Comparison of ENCODE assay signal across 19 cellular contexts in genomic region chr1:3429766-3430165, GRCh38. TPM values are rescaled to one million over a fixed set of nuclear protein-coding genes. Genes with fewer than 3 reads are reported as not detected.
A peak's percentile ranks its signal among the peaks of the same experiment; 100 is the strongest.
DNase-seq lines count a peak whose midpoint lies in the region; ATAC-seq and TF ChIP-seq lines count a peak whose summit lies in the region.
"Had no signal": no experiment of that assay in that cellular context is flagged by ENCODE, and none has a peak within 500 bp of the region (broad histone marks: within the 10 kb centered on the region; RNA-seq: fewer than 3 reads in every experiment).

No MANE protein-coding gene starts in this region.

- peaks cover 0 to 4% of the 10 kb centered on the region in 2 donors for H3K9me3 ChIP-seq in neuronal stem cell (replicated peaks in 1 of 2; ENCODE audit: control insufficient read depth in 2 of 2, insufficient read depth in 1 of 2, low read depth in 1 of 2, low read length in 2 of 2)
- H3K9me3 ChIP-seq: BLaER1, Caco-2 had no signal

- ATAC-seq in Right ventricle myocardium inferior: no peak
- ATAC-seq in left ventricle myocardium superior: no peak
- no peak for ATAC-seq in GM18861 (IDR thresholded peaks at IDR 0.05; ENCODE audit: unreplicated experiment)
- ATAC-seq: CD8-positive, alpha-beta T cell had no signal

- peaks cover 5% of the 10 kb centered on the region for H3K79me1 ChIP-seq in neuronal stem cell (ENCODE audit: low read depth, low read length)

- no peaks in the 10 kb centered on the region for H3K4me1 Mint-ChIP-seq in chondrocyte (ENCODE audit: low read depth)
- H3K4me1 Mint-ChIP-seq: B cell; CD4-positive, CD25-positive, alpha-beta regulatory T cell had no signal

- DNase-seq in Right ventricle myocardium inferior (ENCODE audit: missing footprints): peak; percentile 58
- no peak for DNase-seq in left ventricle myocardium superior
- peak; percentile 71 for DNase-seq in chondrocyte (ENCODE audit: low spot score)
- no peak for DNase-seq in neuronal stem cell (ENCODE audit: low spot score)
- no peak for DNase-seq in HuH-7 (ENCODE audit: low spot score)
- DNase-seq: Caco-2; CD4-positive, CD25-positive, alpha-beta regulatory T cell; CD8-positive, alpha-beta T cell; DMS153; DND-41; GOT3; H7; HCEC 1CT had no signal

- H3K27me3 ChIP-seq in neuronal stem cell (ENCODE audit: control insufficient read depth in 3 of 3, insufficient read depth in 3 of 3, low read depth in 1 of 3, low read length in 3 of 3): peaks cover 0 to 46% (median 0%) of the 10 kb centered on the region in 3 experiments

- no peak overlapping the region for H2BK12ac ChIP-seq in neuronal stem cell (ENCODE audit: low read length)

- no CpG with 5 or more reads among the region's 16 CpGs for WGBS in neuronal stem cell (ENCODE audit: extremely low coverage in 2 of 2, insufficient read length in 2 of 2, insufficient replicate concordance in 1 of 2), 2 donors

- no peak overlapping the region for H3K9ac ChIP-seq in neuronal stem cell (ENCODE audit: low read depth, low read length, poor library complexity)
- H3K9ac ChIP-seq: BLaER1 had no signal

- H3K4me2 ChIP-seq in neuronal stem cell (ENCODE audit: insufficient read depth, low read length, poor library complexity, severe bottlenecking): no peak overlapping the region
- H3K4me2 ChIP-seq: BLaER1 had no signal

- peak overlapping the region; percentile 50 for H4K8ac ChIP-seq in neuronal stem cell (ENCODE audit: low read depth, low read length)

- H3K4ac ChIP-seq in neuronal stem cell (ENCODE audit: low read length): no peak overlapping the region

- no peak overlapping the region for H3K18ac ChIP-seq in neuronal stem cell (ENCODE audit: low read length)

- H2BK5ac ChIP-seq in neuronal stem cell (ENCODE audit: low read length): no peak overlapping the region

- H3K4me3 ChIP-seq in neuronal stem cell (ENCODE audit: low read length in 2 of 2): no peak overlapping the region
- H3K4me3 ChIP-seq: BLaER1 had no signal

- peaks cover 15% of the 10 kb centered on the region for H3K36me3 Mint-ChIP-seq in chondrocyte (ENCODE audit: low read depth)
- H3K36me3 Mint-ChIP-seq: CD4-positive, CD25-positive, alpha-beta regulatory T cell; CD8-positive, alpha-beta T cell had no signal

- no peaks in the 10 kb centered on the region for H3K9me3 Mint-ChIP-seq in chondrocyte (ENCODE audit: low read depth)
- H3K9me3 Mint-ChIP-seq: CD4-positive, CD25-positive, alpha-beta regulatory T cell; CD8-positive, alpha-beta T cell had no signal

- intact Hi-C loops in Right ventricle myocardium inferior (cut with DNase I) (loop anchor here (10.0 kb wide), 1 partner anchor 1015 kb away; the partner anchor contains the start of gene PEX10), left ventricle myocardium superior (cut with micrococcal nuclease) (loop anchor here (10.0 kb wide), 1 partner anchor 415 kb away; no protein-coding TSS in a partner anchor)

- no peaks in the 10 kb centered on the region for H3K27me3 Mint-ChIP-seq in chondrocyte (ENCODE audit: low read depth)
- H3K27me3 Mint-ChIP-seq: B cell; CD4-positive, CD25-positive, alpha-beta regulatory T cell had no signal

- peak overlapping the region; percentile 6 for H2AK5ac ChIP-seq in neuronal stem cell (ENCODE audit: low read depth, low read length)

- H3K4me1 ChIP-seq in neuronal stem cell (ENCODE audit: control insufficient read depth in 2 of 2, insufficient read depth in 1 of 2, low read depth in 1 of 2, low read length in 2 of 2): peaks cover 0 to 4% of the 10 kb centered on the region in 2 donors
- H3K4me1 ChIP-seq: Caco-2 had no signal

- H2BK15ac ChIP-seq in neuronal stem cell (ENCODE audit: low read length): no peak overlapping the region

- H3K14ac ChIP-seq in neuronal stem cell (ENCODE audit: low read length): no peak overlapping the region

- no peak overlapping the region for H2BK120ac ChIP-seq in neuronal stem cell (ENCODE audit: low read depth, low read length)

- H3K4me3 Mint-ChIP-seq in chondrocyte (ENCODE audit: unreplicated experiment): no peak overlapping the region
- H3K4me3 Mint-ChIP-seq: B cell; CD4-positive, CD25-positive, alpha-beta regulatory T cell; CD8-positive, alpha-beta T cell had no signal

- no peak for TF ChIP-seq CTCF in chondrocyte (IDR thresholded peaks at IDR 0.05)

- no peak overlapping the region for H4K91ac ChIP-seq in neuronal stem cell (ENCODE audit: low read depth, low read length, poor library complexity)

- H3K36me3 ChIP-seq in neuronal stem cell (replicated peaks in 1 of 2; ENCODE audit: control insufficient read depth in 2 of 2, insufficient read depth in 2 of 2, low read length in 2 of 2): peaks cover 0 to 8% of the 10 kb centered on the region in 2 donors
- H3K36me3 ChIP-seq: BLaER1 had no signal

- no peak overlapping the region for H2AFZ ChIP-seq in neuronal stem cell (ENCODE audit: low read length)

- H3K27ac Mint-ChIP-seq in chondrocyte (ENCODE audit: unreplicated experiment): no peak overlapping the region
- H3K27ac Mint-ChIP-seq: B cell; CD4-positive, CD25-positive, alpha-beta regulatory T cell; CD8-positive, alpha-beta T cell had no signal

- H3K23ac ChIP-seq in neuronal stem cell (ENCODE audit: low read depth, low read length, poor library complexity): peak overlapping the region; percentile 39

- no peak overlapping the region for H3K27ac ChIP-seq in neuronal stem cell (replicated peaks; ENCODE audit: low read length)
- H3K27ac ChIP-seq: 22Rv1, BLaER1, C4-2B had no signal

RNA-seq across cellular contexts. Expression of gene ARHGEF16, which starts 24.7 kb away (rescaled TPM):
- total RNA-seq in Right ventricle myocardium inferior (1.4 TPM), left ventricle myocardium superior (1.7 TPM), chondrocyte (1.1 to 4.1 TPM (median 2.0 TPM) in 3 replicates)
- 1.5 TPM for polyA plus RNA-seq in neuronal stem cell (2013, experiment 1 of 2)
- polyA plus RNA-seq in neuronal stem cell (2013, experiment 2 of 2): 1.4 TPM
- total RNA-seq: CD4-positive, CD25-positive, alpha-beta regulatory T cell; CD8-positive, alpha-beta T cell had no signal
- polyA plus RNA-seq: AG04450; CD4-positive, CD25-positive, alpha-beta regulatory T cell had no signal

Comparison
In these comparisons a context has a peak if more than half of its experiments do, and no peak if none do; other contexts are left out.
1. DNase-seq: peak in Right ventricle myocardium inferior (single experiment) and chondrocyte (single experiment); none in left ventricle myocardium superior (single experiment), neuronal stem cell (single experiment) and HuH-7 (single experiment).